Comparison of ENCODE assay signal across 8 cellular contexts in the genomic region with DNA sequence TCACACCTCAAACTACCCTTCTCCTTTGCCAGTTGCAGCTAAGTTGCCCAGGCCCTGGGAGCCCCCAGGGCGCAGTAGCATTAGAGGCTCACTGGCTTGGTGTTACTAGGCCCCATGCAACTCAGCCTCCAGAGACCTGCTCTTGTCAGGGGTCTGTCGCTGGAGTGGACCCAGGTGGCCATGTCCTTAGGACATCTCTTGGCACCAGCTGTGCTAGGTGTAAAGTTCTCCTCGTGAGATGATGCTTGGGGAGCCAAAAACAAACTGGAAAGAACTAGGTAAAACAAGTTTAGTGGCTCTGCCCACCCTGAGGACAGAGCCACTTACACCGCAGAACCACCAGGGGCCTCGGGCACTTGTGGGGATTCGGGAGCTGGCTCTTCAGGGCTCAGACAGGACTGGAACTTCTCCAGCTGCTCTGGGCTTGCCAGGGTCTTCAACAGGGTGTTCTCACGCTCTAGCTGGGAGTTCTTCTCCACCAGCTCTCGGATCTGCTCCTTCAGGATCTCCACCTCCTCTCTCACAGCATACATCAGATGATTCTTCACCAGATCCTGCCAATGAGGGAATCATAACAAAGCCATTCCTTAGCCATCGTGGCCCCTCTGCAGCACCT.
DNase-seq lines count a peak whose midpoint lies in the region; ATAC-seq and TF ChIP-seq lines count a peak whose summit lies in the region.

No MANE protein-coding gene starts in this region.

- no peak for TF ChIP-seq POLR2A in uterus (IDR thresholded peaks at IDR 0.05)

- WGBS in mammary epithelial cell (ENCODE audit: low coverage, missing lambda C conversion rate), result 63% methylated on average over 7 of the region's 9 CpGs

- no peak for ATAC-seq in Right ventricle myocardium superior (ENCODE audit: poor library complexity)
- ATAC-seq in esophagus mucosa, result no peak
- ATAC-seq in GM21447 (IDR thresholded peaks at IDR 0.05; ENCODE audit: unreplicated experiment), result no peak
- ATAC-seq in GM21390 (IDR thresholded peaks at IDR 0.05; ENCODE audit: unreplicated experiment), result no peak

- H3K9ac ChIP-seq in mammary epithelial cell (ENCODE audit: insufficient read depth, low read length), result no peak overlapping the region

- H2AFZ ChIP-seq in mammary epithelial cell (ENCODE audit: low read depth, low read length), result no peak overlapping the region

- intact Hi-C loops in Right ventricle myocardium superior (cut with DNase I), result loop anchor here (5.0 kb wide), 1 partner anchor 37 kb away; no protein-coding TSS in a partner anchor
- intact Hi-C loops in mammary epithelial cell (cut with micrococcal nuclease), result loop anchor here (10.0 kb wide), 1 partner anchor 820 kb away; no protein-coding TSS in a partner anchor
- intact Hi-C loops in uterus (cut with DNase I; ENCODE audit: low total_unique reads), result no loop called here

- peaks cover 11% of the 10 kb centered on the region for H3K36me3 ChIP-seq in cardiac muscle cell
- peaks cover 5% of the 10 kb centered on the region for H3K36me3 ChIP-seq in mammary epithelial cell (ENCODE audit: insufficient read depth, low read length)
- H3K36me3 ChIP-seq in uterus, result no peaks in the 10 kb centered on the region

- H3K4me1 ChIP-seq in cardiac muscle cell (ENCODE audit: low read depth) (peaks cover 44% of the 10 kb centered on the region), mammary epithelial cell (ENCODE audit: insufficient read depth, low read length) (peaks cover 23% of the 10 kb centered on the region), mononuclear cell (ENCODE audit: insufficient read depth, low read length) (peaks cover 71% of the 10 kb centered on the region), uterus (peaks cover 0 to 5% of the 10 kb centered on the region in 2 donors)

- H3K9me3 ChIP-seq in cardiac muscle cell (ENCODE audit: low read depth) (no peaks in the 10 kb centered on the region), mammary epithelial cell (replicated peaks; ENCODE audit: insufficient read depth, low read length) (no peaks in the 10 kb centered on the region), mononuclear cell (ENCODE audit: low read depth, low read length) (no peaks in the 10 kb centered on the region), uterus (no peaks in the 10 kb centered on the region)

- H3K4me3 ChIP-seq in cardiac muscle cell (no peak overlapping the region), mammary epithelial cell (replicated peaks in 1 of 3; ENCODE audit: insufficient read depth in 1 of 3, low read depth in 2 of 3, low read length in 3 of 3) (peak overlapping the region in 2 of 3 experiments; percentile 65 to 68), mononuclear cell (ENCODE audit: low read length) (peak overlapping the region; percentile 93), uterus (peak overlapping the region; percentile 66 to 70)

- TF ChIP-seq CTCF in cardiac muscle cell (IDR thresholded peaks at IDR 0.05; ENCODE audit: low read depth, low read length), result peak; percentile 36
- TF ChIP-seq CTCF in mammary epithelial cell (conservative IDR thresholded peaks at IDR 0.05 in 1 of 2, IDR thresholded peaks at IDR 0.05 in 1 of 2; ENCODE audit: extremely low read depth in 1 of 2, insufficient read depth in 1 of 2, low read depth in 1 of 2, low read length in 2 of 2), result no peak
- peak in 1 of 4 experiments; percentile 17 for TF ChIP-seq CTCF in uterus (IDR thresholded peaks at IDR 0.05)

- H3K27me3 ChIP-seq in cardiac muscle cell, result no peaks in the 10 kb centered on the region
- no peaks in the 10 kb centered on the region for H3K27me3 ChIP-seq in mammary epithelial cell (ENCODE audit: insufficient read depth, low read length)
- H3K27me3 ChIP-seq in mononuclear cell (ENCODE audit: insufficient read depth, low read length), result no peaks in the 10 kb centered on the region
- H3K27me3 ChIP-seq in uterus, result no peaks in the 10 kb centered on the region

- DNase-seq in cardiac muscle cell (ENCODE audit: low read depth in 1 of 2, low spot score in 1 of 2), result peak in 1 of 2 donors; percentile 58
- DNase-seq in Right ventricle myocardium superior, result no peak
- DNase-seq in mammary epithelial cell, result no peak
- no peak for DNase-seq in uterus

- peaks cover 20% of the 10 kb centered on the region for H3K79me2 ChIP-seq in mammary epithelial cell (ENCODE audit: insufficient read depth, low read length)

- dilution Hi-C loops in mammary epithelial cell (cut with HindIII; ENCODE audit: low sequenced_read_pairs), result loop anchor here (5.0 kb wide), 1 partner anchor 37 kb away; no protein-coding TSS in a partner anchor

- H3K4me2 ChIP-seq in mammary epithelial cell (ENCODE audit: insufficient read depth, low read depth, low read length), result no peak overlapping the region

- no peaks in the 10 kb centered on the region for H4K20me1 ChIP-seq in mammary epithelial cell (ENCODE audit: insufficient read depth, low read length)

- H3K27ac ChIP-seq in cardiac muscle cell, result no peak overlapping the region
- no peak overlapping the region for H3K27ac ChIP-seq in mammary epithelial cell (ENCODE audit: insufficient read depth, low read depth, low read length)
- peak overlapping the region; percentile 95 to 96 for H3K27ac ChIP-seq in uterus

- in situ Hi-C loops in mammary epithelial cell (cut with MboI; ENCODE audit: low sequenced_read_pairs in 2 of 2), result no loop called here

- CTCF ChIA-PET in mammary epithelial cell (lab: Charles Lee; ENCODE audit: low non-redundant PET), result interaction anchor here (0.6 kb wide), 1 partner anchor 42 kb away, joined by 3 read pairs; no protein-coding TSS in a partner anchor

- no TSS peak for BruUV-seq in mammary epithelial cell (replicated peaks; lab: Mats Ljungman, UMichigan)

Comparison
In these comparisons a context has a peak if more than half of its experiments do, and no peak if none do; other contexts are left out.
1. H3K27ac ChIP-seq: peak in uterus (2 of 2); none in cardiac muscle cell (single experiment) and mammary epithelial cell (single experiment).